20 cellular contexts compared by ENCODE assay signal in genomic region chr1:48767957-48768510, GRCh38. TPM values are rescaled to one million over a fixed set of nuclear protein-coding genes. Genes with fewer than 3 reads are reported as not detected.
A peak's percentile ranks its signal among the peaks of the same experiment; 100 is the strongest.
DNase-seq lines count a peak whose midpoint lies in the region; ATAC-seq and TF ChIP-seq lines count a peak whose summit lies in the region.
"Had no signal": no experiment of that assay in that cellular context is flagged by ENCODE, and none has a peak within 500 bp of the region (broad histone marks: within the 10 kb centered on the region; RNA-seq: fewer than 3 reads in every experiment).

No MANE protein-coding gene starts in this region.

- H3K4me1 ChIP-seq in BLaER1 = peaks cover 56% of the 10 kb centered on the region
- no peaks in the 10 kb centered on the region for H3K4me1 ChIP-seq in BE2C
- H3K4me1 ChIP-seq in adrenal gland (replicated peaks in 1 of 2) = peaks cover 0 to 9% of the 10 kb centered on the region in 2 donors

- peaks cover 93% of the 10 kb centered on the region for H3K36me3 ChIP-seq in BLaER1
- H3K36me3 ChIP-seq in BE2C = no peaks in the 10 kb centered on the region
- no peaks in the 10 kb centered on the region for H3K36me3 ChIP-seq in adrenal gland (replicated peaks in 1 of 2)

- H3K4me3 ChIP-seq in BLaER1 (no peak overlapping the region), BE2C (ENCODE audit: low read depth, low read length) (no peak overlapping the region), adrenal gland (no peak overlapping the region)
- H3K4me3 ChIP-seq: GM12878, lung had no signal

- intact Hi-C loops in left colon (cut with DNase I, micrococcal nuclease) = no loop called here
- intact Hi-C loops in adrenal gland (cut with DNase I) = no loop called here

- TF ChIP-seq POLR2A in adrenal gland (IDR thresholded peaks at IDR 0.05) = no peak

- H3K9me3 ChIP-seq in BLaER1 (peaks cover 17% of the 10 kb centered on the region), BE2C (no peaks in the 10 kb centered on the region), adrenal gland (replicated peaks in 1 of 3) (no peaks in the 10 kb centered on the region)

- peaks cover 69% of the 10 kb centered on the region for H4K20me1 ChIP-seq in BLaER1

- no peak for TF ChIP-seq CTCF in BE2C (IDR thresholded peaks at IDR 0.05; ENCODE audit: low read depth, low read length)
- TF ChIP-seq CTCF in adrenal gland (IDR thresholded peaks at IDR 0.05) = no peak

- H3K27me3 ChIP-seq in BLaER1 (no peaks in the 10 kb centered on the region), BE2C (no peaks in the 10 kb centered on the region), adrenal gland (no peaks in the 10 kb centered on the region)

- peak; percentile 61 for ATAC-seq in left colon
- ATAC-seq: GM12878, HepG2 had no signal

- no peak overlapping the region for H3K27ac ChIP-seq in BLaER1
- no peak overlapping the region for H3K27ac ChIP-seq in adrenal gland

- H3K9ac ChIP-seq in BLaER1 = no peak overlapping the region

- H3K4me2 ChIP-seq in BLaER1 = peak overlapping the region; percentile 58; the same call in 1 of the 2 replicates

- DNase-seq in LHCN-M2 (ENCODE audit: low read depth) = peak; percentile 5
- peak; percentile 38 for DNase-seq in OCI-M1 (lab: John Stamatoyannopoulos, UW)
- no peak for DNase-seq in left colon
- DNase-seq in BE2C = no peak
- no peak for DNase-seq in adrenal gland
- no peak for DNase-seq in HUDEP-2 (lab: John Stamatoyannopoulos, UW; ENCODE audit: unreplicated experiment in 76 of 76)
- DNase-seq in activated T-cell treated with anti-CD3 and anti-CD28 coated beads, Interleukin-2, amount 50 U/mL, for 48 hours = no peak
- DNase-seq: activated CD4-positive, alpha-beta memory T cell treated with anti-CD3 and anti-CD28 coated beads, Interleukin-2, amount 10 ng/mL, durations not matched to agents 7 days and 5 days; activated T-cell treated with anti-CD3 and anti-CD28 coated beads for 4 hours; CD4-positive, CD25-positive, alpha-beta regulatory T cell; erythroblast; foreskin melanocyte; islet precursor cell; NCI-H1105; NCI-H524; SHP77 had no signal

RNA-seq across cellular contexts. Expression of gene BEND5, which starts 8.7 kb away (rescaled TPM):
- total RNA-seq in LHCN-M2 (2014; rRNA removed) (0.29 and 0.58 TPM in 2 replicates), left colon (1 to 10 TPM in 1 of 2 donors, under 1 TPM in 1; 0.61 to 2.4 TPM), adrenal gland (10 to 100 TPM in 1 of 8 donors, 1 to 10 TPM in 7; 2.2 to 17.2 (median 7.0) TPM)
- 3.2 TPM for polyA plus RNA-seq in LHCN-M2 (2012)
- polyA plus RNA-seq in BE2C (2012; ENCODE audit: insufficient read depth, insufficient read length, low read depth) = 6.9 TPM
- 10 to 100 TPM; 11.2 to 20.4 (median 14.3) TPM for polyA plus RNA-seq in adrenal gland
- total RNA-seq: GM12878, HepG2 had no signal

Comparison
In these comparisons a context has a peak if more than half of its experiments do, and no peak if none do; other contexts are left out.
1. DNase-seq: peak in LHCN-M2 (single experiment) and OCI-M1 (single experiment); none in left colon (0 of 2), BE2C (single experiment), adrenal gland (0 of 7), HUDEP-2 (0 of 76) and activated T-cell treated with anti-CD3 and anti-CD28 coated beads, Interleukin-2, amount 50 U/mL, for 48 hours (0 of 2).